Comparison of ENCODE assay signal across 23 cellular contexts in the genomic region with DNA sequence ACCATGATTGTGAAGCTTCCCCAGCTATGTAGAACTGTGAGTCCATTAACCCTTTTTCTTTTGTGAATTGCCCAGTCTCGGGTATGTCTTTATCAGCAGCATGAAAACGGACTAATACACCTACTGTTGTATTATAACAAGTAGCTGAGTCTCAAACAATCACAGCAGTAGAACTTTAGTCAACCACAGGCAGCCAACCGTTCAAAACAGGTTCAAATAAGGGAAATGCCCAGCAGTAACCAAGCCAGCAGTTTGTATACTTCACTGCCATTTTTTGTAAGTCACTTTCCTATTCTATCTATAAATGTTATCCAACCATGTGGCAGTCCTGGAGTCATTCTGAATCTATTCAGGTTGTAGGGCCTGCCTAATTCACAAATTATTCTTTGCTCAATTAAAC.
A peak's percentile ranks its signal among the peaks of the same experiment; 100 is the strongest.
DNase-seq lines count a peak whose midpoint lies in the region; ATAC-seq, FAIRE-seq and TF ChIP-seq lines count a peak whose summit lies in the region.
"Had no signal": no experiment of that assay in that cellular context is flagged by ENCODE, and none has a peak within 500 bp of the region (broad histone marks: within the 10 kb centered on the region; RNA-seq: fewer than 3 reads in every experiment).

No MANE protein-coding gene starts in this region.

- no peak overlapping the region for H3K9ac ChIP-seq in GM12878 (ENCODE audit: control insufficient read depth, insufficient read depth, low read length)

- no TSS peak for BruUV-seq in GM12878 (replicated peaks; lab: Mats Ljungman, UMichigan)

- TF ChIP-seq POLR2A in GM12878 (IDR thresholded peaks at IDR 0.05; ENCODE audit: low read depth, low read length) (no peak), breast epithelium (IDR thresholded peaks at IDR 0.05) (no peak)

- H3K9me3 ChIP-seq in GM12878 (replicated peaks; ENCODE audit: control insufficient read depth, insufficient read depth, low read length) (no peaks in the 10 kb centered on the region), breast epithelium (no peaks in the 10 kb centered on the region)
- H3K9me3 ChIP-seq: SJCRH30 had no signal

- H3K79me2 ChIP-seq in GM12878 (ENCODE audit: control insufficient read depth, insufficient read depth, low read length), result no peaks in the 10 kb centered on the region

- H3K36me3 ChIP-seq in GM12878 (ENCODE audit: control insufficient read depth in 2 of 2, insufficient read depth in 2 of 2, low read length in 1 of 2), result no peaks in the 10 kb centered on the region
- H3K36me3 ChIP-seq in breast epithelium, result no peaks in the 10 kb centered on the region
- H3K36me3 ChIP-seq: SJCRH30 had no signal

- in situ Hi-C loops in GM12878 (cut with MboI), result no loop called here

- no peaks in the 10 kb centered on the region for H3K27me3 ChIP-seq in GM12878 (replicated peaks in 1 of 2; ENCODE audit: control insufficient read depth in 2 of 2, insufficient read depth in 2 of 2, low read length in 1 of 2)
- no peaks in the 10 kb centered on the region for H3K27me3 ChIP-seq in breast epithelium
- H3K27me3 ChIP-seq: SJCRH30 had no signal

- TF ChIP-seq CTCF in GM12878 (IDR thresholded peaks at IDR 0.05 in 2 of 3, conservative IDR thresholded peaks at IDR 0.05 in 1 of 3; ENCODE audit: control insufficient read depth in 2 of 3, extremely low read depth in 1 of 3, insufficient read depth in 1 of 3, low read depth in 3 of 3, low read length in 3 of 3) (no peak), breast epithelium (IDR thresholded peaks at IDR 0.05) (no peak)

- FAIRE-seq in GM12878 (lab: Jason Lieb, UNC), result no peak
- FAIRE-seq: D721Med, RCC 7860 had no signal

- intact Hi-C loops in GM12878 (cut with micrococcal nuclease; ENCODE audit: unreplicated experiment) (no loop called here), breast epithelium (cut with DNase I; ENCODE audit: low total_unique reads) (no loop called here)

- DNase-seq in GM12878 (ENCODE audit: low read depth, low spot score), result no peak
- DNase-seq in NCI-H345 treated with DMSO at 0.1 percent for 48 hours (lab: John Stamatoyannopoulos, UW; ENCODE audit: unreplicated experiment), result no peak
- no peak for DNase-seq in stimulated activated CD4-positive, alpha-beta T cell treated with anti-CD3 and anti-CD28 coated beads, Interleukin-4, amount 100 ng/mL, for 24 hours
- no peak for DNase-seq in breast epithelium (ENCODE audit: low spot score in 2 of 2)
- no peak for DNase-seq in ecto neural progenitor cell (ENCODE audit: low spot score)
- DNase-seq: 8988T, DMS53, GDM1, GOT3, MV-4-11, NCI-H1105 treated with DMSO at 0.1 percent for 48 hours, NCI-H2029 treated with DMSO at 0.1 percent for 48 hours, NCI-H226, NCI-H524, NCI-H82, SJCRH30, T-helper 1 cell had no signal

- no peak overlapping the region; the same call in 1 of the 2 replicates for H2AFZ ChIP-seq in GM12878 (ENCODE audit: control insufficient read depth, low read depth, low read length)

- no peak overlapping the region for H3K4me3 ChIP-seq in GM12878
- no peak overlapping the region for H3K4me3 ChIP-seq in breast epithelium
- H3K4me3 ChIP-seq: SJCRH30 had no signal

- CTCF ChIA-PET in GM12878 (lab: Yijun Ruan, JAX), result no interaction called here

- POLR2A ChIA-PET in GM12878 (lab: Charles Lee), result interaction anchor here (0.5 kb wide), 1 partner anchor 668 kb away, joined by 3 read pairs; no protein-coding TSS in a partner anchor

- TF ChIP-seq EP300 in GM12878 (IDR thresholded peaks at IDR 0.05; ENCODE audit: borderline replicate concordance in 1 of 2, control insufficient read depth in 1 of 2, low read depth in 2 of 2, low read length in 2 of 2), result no peak

- ATAC-seq in GM18498 (IDR thresholded peaks at IDR 0.05; ENCODE audit: unreplicated experiment), result peak; percentile 73
- peak; percentile 40 for ATAC-seq in GM21619 (IDR thresholded peaks at IDR 0.05; ENCODE audit: unreplicated experiment)
- peak; percentile 48 for ATAC-seq in HG03064 (IDR thresholded peaks at IDR 0.05; ENCODE audit: low read depth, unreplicated experiment)
- peak; percentile 34; the same call in 2 of the 3 replicates for ATAC-seq in GM12878
- ATAC-seq: HCT116 had no signal

- no peak overlapping the region for H3K27ac ChIP-seq in GM12878 (ENCODE audit: control insufficient read depth, insufficient read depth)
- H3K27ac ChIP-seq in breast epithelium, result no peak overlapping the region
- H3K27ac ChIP-seq: SJCRH30 had no signal

- no peaks in the 10 kb centered on the region for H4K20me1 ChIP-seq in GM12878 (ENCODE audit: control insufficient read depth, insufficient read depth)

- no peak overlapping the region for H3K4me2 ChIP-seq in GM12878 (ENCODE audit: control insufficient read depth, insufficient read depth)

- 3% methylated on average over 3 of the region's 3 CpGs for WGBS in GM12878 (ENCODE audit: insufficient coverage, insufficient replicate concordance, low lambda C conversion rate, missing lambda C conversion rate)

- TF ChIP-seq RAD21 in GM12878 (IDR thresholded peaks at IDR 0.05; ENCODE audit: insufficient read depth, low read depth, low read length), result no peak

- SMC1A ChIA-PET in GM12878 (lab: Charles Lee; ENCODE audit: uncharacterized antibody, unreplicated experiment), result interaction anchor here (1.0 to 1.7 kb wide), 2 partner anchors 9 to 19 kb away, joined by 3 to 4 read pairs; no protein-coding TSS in a partner anchor

- RAD21 ChIA-PET in GM12878 (lab: Charles Lee; ENCODE audit: unreplicated experiment), result no interaction called here

- H3K4me1 ChIP-seq in GM12878 (ENCODE audit: control insufficient read depth, insufficient read depth, low read length) (no peaks in the 10 kb centered on the region), breast epithelium (no peaks in the 10 kb centered on the region)
- H3K4me1 ChIP-seq: SJCRH30 had no signal

TF ChIP-seq in GM12878, 131 proteins besides CTCF, POLR2A, EP300 and RAD21 (continues in another document):
- TF ChIP-seq, protein P1, sequence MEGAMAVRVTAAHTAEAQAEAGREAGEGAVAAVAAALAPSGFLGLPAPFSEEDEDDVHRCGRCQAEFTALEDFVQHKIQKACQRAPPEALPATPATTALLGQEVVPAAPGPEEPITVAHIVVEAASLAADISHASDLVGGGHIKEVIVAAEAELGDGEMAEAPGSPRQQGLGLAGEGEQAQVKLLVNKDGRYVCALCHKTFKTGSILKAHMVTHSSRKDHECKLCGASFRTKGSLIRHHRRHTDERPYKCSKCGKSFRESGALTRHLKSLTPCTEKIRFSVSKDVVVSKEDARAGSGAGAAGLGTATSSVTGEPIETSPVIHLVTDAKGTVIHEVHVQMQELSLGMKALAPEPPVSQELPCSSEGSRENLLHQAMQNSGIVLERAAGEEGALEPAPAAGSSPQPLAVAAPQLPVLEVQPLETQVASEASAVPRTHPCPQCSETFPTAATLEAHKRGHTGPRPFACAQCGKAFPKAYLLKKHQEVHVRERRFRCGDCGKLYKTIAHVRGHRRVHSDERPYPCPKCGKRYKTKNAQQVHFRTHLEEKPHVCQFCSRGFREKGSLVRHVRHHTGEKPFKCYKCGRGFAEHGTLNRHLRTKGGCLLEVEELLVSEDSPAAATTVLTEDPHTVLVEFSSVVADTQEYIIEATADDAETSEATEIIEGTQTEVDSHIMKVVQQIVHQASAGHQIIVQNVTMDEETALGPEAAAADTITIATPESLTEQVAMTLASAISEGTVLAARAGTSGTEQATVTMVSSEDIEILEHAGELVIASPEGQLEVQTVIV (IDR thresholded peaks at IDR 0.05; ENCODE audit: borderline replicate concordance, partially characterized antibody), result no peak
- no peak for TF ChIP-seq NFIC (IDR thresholded peaks at IDR 0.05; ENCODE audit: low read depth, low read length)
- TF ChIP-seq, protein P2, sequence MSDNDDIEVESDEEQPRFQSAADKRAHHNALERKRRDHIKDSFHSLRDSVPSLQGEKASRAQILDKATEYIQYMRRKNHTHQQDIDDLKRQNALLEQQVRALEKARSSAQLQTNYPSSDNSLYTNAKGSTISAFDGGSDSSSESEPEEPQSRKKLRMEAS (IDR thresholded peaks at IDR 0.05; ENCODE audit: low read depth, low read length), result no peak
- no peak for TF ChIP-seq MEF2B (IDR thresholded peaks at IDR 0.05; ENCODE audit: partially characterized antibody, poor library complexity, severe bottlenecking)
- TF ChIP-seq, protein P3, sequence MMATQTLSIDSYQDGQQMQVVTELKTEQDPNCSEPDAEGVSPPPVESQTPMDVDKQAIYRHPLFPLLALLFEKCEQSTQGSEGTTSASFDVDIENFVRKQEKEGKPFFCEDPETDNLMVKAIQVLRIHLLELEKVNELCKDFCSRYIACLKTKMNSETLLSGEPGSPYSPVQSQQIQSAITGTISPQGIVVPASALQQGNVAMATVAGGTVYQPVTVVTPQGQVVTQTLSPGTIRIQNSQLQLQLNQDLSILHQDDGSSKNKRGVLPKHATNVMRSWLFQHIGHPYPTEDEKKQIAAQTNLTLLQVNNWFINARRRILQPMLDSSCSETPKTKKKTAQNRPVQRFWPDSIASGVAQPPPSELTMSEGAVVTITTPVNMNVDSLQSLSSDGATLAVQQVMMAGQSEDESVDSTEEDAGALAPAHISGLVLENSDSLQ (IDR thresholded peaks at IDR 0.05), result no peak
- TF ChIP-seq TCF12 (IDR thresholded peaks at IDR 0.05; ENCODE audit: low read depth, low read length), result no peak
- TF ChIP-seq, protein P4, sequence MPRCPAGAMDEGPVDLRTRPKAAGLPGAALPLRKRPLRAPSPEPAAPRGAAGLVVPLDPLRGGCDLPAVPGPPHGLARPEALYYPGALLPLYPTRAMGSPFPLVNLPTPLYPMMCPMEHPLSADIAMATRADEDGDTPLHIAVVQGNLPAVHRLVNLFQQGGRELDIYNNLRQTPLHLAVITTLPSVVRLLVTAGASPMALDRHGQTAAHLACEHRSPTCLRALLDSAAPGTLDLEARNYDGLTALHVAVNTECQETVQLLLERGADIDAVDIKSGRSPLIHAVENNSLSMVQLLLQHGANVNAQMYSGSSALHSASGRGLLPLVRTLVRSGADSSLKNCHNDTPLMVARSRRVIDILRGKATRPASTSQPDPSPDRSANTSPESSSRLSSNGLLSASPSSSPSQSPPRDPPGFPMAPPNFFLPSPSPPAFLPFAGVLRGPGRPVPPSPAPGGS (IDR thresholded peaks at IDR 0.05; ENCODE audit: borderline replicate concordance, insufficient read depth, low read depth, low read length, poor library complexity, severe bottlenecking), result no peak
